Comparison of ENCODE assay signal across 19 cellular contexts in the genomic region with DNA sequence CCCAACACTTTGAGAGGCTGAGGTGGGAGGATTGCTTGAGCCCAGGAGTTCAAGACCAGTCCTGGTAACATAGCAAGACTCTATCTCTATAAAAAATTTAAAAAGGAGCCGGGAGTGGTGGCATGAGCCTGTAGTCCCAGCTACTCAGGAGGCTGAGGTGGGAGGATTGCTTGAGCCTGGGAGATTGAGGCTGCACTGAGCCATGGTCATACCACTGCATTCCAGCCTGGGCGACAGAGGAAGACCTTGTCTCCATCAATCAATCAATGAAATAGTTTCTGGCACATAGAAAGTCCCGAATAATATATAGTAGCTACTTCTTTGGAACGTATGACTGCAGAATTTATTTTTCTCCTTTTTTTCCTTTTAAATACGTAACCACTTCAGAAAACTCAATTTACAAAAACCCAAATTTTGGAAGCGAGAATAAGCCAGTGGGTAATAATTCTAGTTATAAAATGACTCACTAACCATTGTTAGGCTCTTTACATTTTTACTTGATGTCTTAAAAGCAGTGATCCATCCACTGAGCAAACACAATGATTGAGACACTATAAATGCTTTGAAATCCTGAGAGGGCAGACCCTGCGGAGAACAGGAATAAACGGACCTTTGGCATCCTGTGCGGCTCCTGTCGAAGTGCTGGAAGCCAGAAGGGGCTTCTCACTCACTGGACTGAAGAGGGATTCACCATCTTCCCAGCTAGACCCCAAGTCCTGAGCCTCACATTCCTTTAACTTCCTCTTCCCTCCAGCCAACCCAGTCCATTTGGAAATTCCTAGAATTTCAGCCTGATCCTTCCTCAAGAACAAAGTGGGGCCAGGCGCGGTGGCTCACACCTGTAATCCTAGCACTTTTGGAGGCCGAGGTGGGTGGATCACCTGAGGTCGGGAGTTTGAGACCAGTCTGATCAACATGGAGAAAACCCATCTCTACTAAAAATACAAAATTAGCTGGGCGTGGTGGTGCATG.
DNase-seq lines count a peak whose midpoint lies in the region; ATAC-seq and TF ChIP-seq lines count a peak whose summit lies in the region.
"Had no signal": no experiment of that assay in that cellular context is flagged by ENCODE, and none has a peak within 500 bp of the region (broad histone marks: within the 10 kb centered on the region; RNA-seq: fewer than 3 reads in every experiment).

No MANE protein-coding gene starts in this region.

- no peak for TF ChIP-seq CTCF in PC-9 (conservative IDR thresholded peaks at IDR 0.05)
- TF ChIP-seq CTCF in epithelial cell of proximal tubule (conservative IDR thresholded peaks at IDR 0.05; ENCODE audit: low read depth, low read length): no peak
- no peak for TF ChIP-seq CTCF in psoas muscle (IDR thresholded peaks at IDR 0.05)

- H3K4me1 ChIP-seq in PC-9 (replicated peaks; ENCODE audit: insufficient read depth) (0 out of 2 replicates have a peak, but pooled peaks cover 6% of the 10 kb centered on the region), psoas muscle (peaks cover 8% of the 10 kb centered on the region)

- intact Hi-C loops in PC-9 (cut with micrococcal nuclease; ENCODE audit: unreplicated experiment) (no loop called here), psoas muscle (cut with DNase I) (no loop called here)

- H3K9me3 Mint-ChIP-seq in activated CD4-positive, alpha-beta T cell treated with anti-CD3 and anti-CD28 coated beads, Interleukin-2, amount 10 ng/mL, durations not matched to agents 7 days and 5 days: no peaks in the 10 kb centered on the region
- H3K9me3 Mint-ChIP-seq: dendritic cell treated with granulocyte-macrophage colony-stimulating factor and Interleukin-4, amounts not matched to agents 40 ng/mL and 50 ng/mL, for 4 days had no signal

- H2AFZ ChIP-seq in PC-9: no peak overlapping the region

- H3K27me3 ChIP-seq in PC-9 (ENCODE audit: insufficient read depth, low read depth) (peaks cover 2% of the 10 kb centered on the region; the same call in 1 of the 2 replicates), psoas muscle (ENCODE audit: insufficient read depth in 3 of 3, low read length in 2 of 3) (no peaks in the 10 kb centered on the region)

- peaks cover 3% of the 10 kb centered on the region for H3K27me3 Mint-ChIP-seq in activated CD4-positive, alpha-beta T cell treated with anti-CD3 and anti-CD28 coated beads, Interleukin-2, amount 10 ng/mL, durations not matched to agents 7 days and 5 days

- H3K27ac ChIP-seq in PC-9 (peak overlapping the region; percentile 64), psoas muscle (peak overlapping the region; percentile 16)
- H3K27ac ChIP-seq: C4-2B, HL-60 had no signal

- POLR2A ChIA-PET in PC-9 (lab: Charles Lee; ENCODE audit: unreplicated experiment): interaction anchor here (0.6 kb wide), 1 partner anchor 10 kb away, joined by 6 read pairs; no protein-coding TSS in a partner anchor
- POLR2A ChIA-PET in activated CD4-positive, alpha-beta T cell treated with anti-CD3 and anti-CD28 coated beads, Interleukin-2, amount 10 ng/mL, durations not matched to agents 7 days and 5 days (lab: Charles Lee): no interaction called here

- no peaks in the 10 kb centered on the region for H3K36me3 Mint-ChIP-seq in activated CD4-positive, alpha-beta T cell treated with anti-CD3 and anti-CD28 coated beads, Interleukin-2, amount 10 ng/mL, durations not matched to agents 7 days and 5 days (ENCODE audit: low read depth)

- CTCF ChIA-PET in PC-9 (lab: Charles Lee): interaction anchor here (0.5 kb wide), 1 partner anchor 77 kb away, joined by 3 read pairs; no protein-coding TSS in a partner anchor
- CTCF ChIA-PET in activated CD4-positive, alpha-beta T cell treated with anti-CD3 and anti-CD28 coated beads, Interleukin-2, amount 10 ng/mL, durations not matched to agents 7 days and 5 days (lab: Charles Lee): interaction anchor here (0.6 to 1.3 kb wide), 2 partner anchors 9 to 21 kb away, joined by 3 to 4 read pairs; no protein-coding TSS in a partner anchor

- H3K4me3 Mint-ChIP-seq in activated CD4-positive, alpha-beta T cell treated with anti-CD3 and anti-CD28 coated beads, Interleukin-2, amount 10 ng/mL, durations not matched to agents 7 days and 5 days: no peak overlapping the region
- H3K4me3 Mint-ChIP-seq: dendritic cell treated with granulocyte-macrophage colony-stimulating factor and Interleukin-4, amounts not matched to agents 40 ng/mL and 50 ng/mL, for 4 days had no signal

- no peaks in the 10 kb centered on the region; the same call in 1 of the 2 replicates for H3F3A ChIP-seq in PC-9 (ENCODE audit: insufficient read depth, low read depth)

- no peaks in the 10 kb centered on the region for H3K9me2 ChIP-seq in PC-9 (ENCODE audit: insufficient read depth)

- no peaks in the 10 kb centered on the region for H3K79me2 ChIP-seq in PC-9 (ENCODE audit: low read depth)

- no peak overlapping the region for H3K4me2 ChIP-seq in PC-9

- H4K20me1 ChIP-seq in PC-9 (ENCODE audit: insufficient read depth): no peaks in the 10 kb centered on the region

- ATAC-seq in psoas muscle: no peak

- DNase-seq in Daoy (ENCODE audit: low read depth): peak; percentile 23
- peak in 1 of 2 experiments; percentile 70 for DNase-seq in PC-9
- DNase-seq in epithelial cell of proximal tubule (ENCODE audit: low read depth): peak; percentile 52
- DNase-seq in psoas muscle: no peak
- no peak for DNase-seq in SIG-M5 (lab: John Stamatoyannopoulos, UW)
- DNase-seq in activated CD4-positive, alpha-beta T cell treated with anti-CD3 and anti-CD28 coated beads, Interleukin-2, amount 10 ng/mL, durations not matched to agents 7 days and 5 days: no peak
- no peak for DNase-seq in NCI-H1436 treated with DMSO at 0.1 percent for 48 hours (lab: John Stamatoyannopoulos, UW)
- DNase-seq: activated CD4-positive, alpha-beta T cell treated with anti-CD3 and anti-CD28 coated beads, Interleukin-2, amount 50 U/mL, for 48 hours; activated naive CD4-positive, alpha-beta T cell treated with anti-CD3 and anti-CD28 coated beads, Interleukin-2, amount 50 U/mL, for 16 hours; DMS153; NCI-H1092 treated with DMSO at 0.1 percent for 48 hours; NCI-H2107; NCI-H526 treated with DMSO at 0.1 percent for 48 hours; stimulated activated CD4-positive, alpha-beta T cell treated with anti-CD3 and anti-CD28 coated beads, Interleukin-4, amount 100 ng/mL, for 4 hours; stimulated activated CD8-positive, alpha-beta memory T cell treated with anti-CD3 and anti-CD28 coated beads, Interleukin-4, amount 100 ng/mL, for 48 hours; SW 1271 had no signal

- H3K36me3 ChIP-seq in PC-9 (ENCODE audit: low read depth) (no peaks in the 10 kb centered on the region), psoas muscle (ENCODE audit: insufficient read depth in 1 of 2, low read depth in 1 of 2) (no peaks in the 10 kb centered on the region)

- H3K4me3 ChIP-seq in PC-9 (no peak overlapping the region), epithelial cell of proximal tubule (ENCODE audit: low read depth, low read length) (no peak overlapping the region), psoas muscle (no peak overlapping the region)

- 78 to 85% (median 82%) methylated on average over 15 of the region's 15 CpGs for WGBS in psoas muscle, 3 donors

- no peak overlapping the region for H3K27ac Mint-ChIP-seq in activated CD4-positive, alpha-beta T cell treated with anti-CD3 and anti-CD28 coated beads, Interleukin-2, amount 10 ng/mL, durations not matched to agents 7 days and 5 days
- H3K27ac Mint-ChIP-seq: dendritic cell treated with granulocyte-macrophage colony-stimulating factor and Interleukin-4, amounts not matched to agents 40 ng/mL and 50 ng/mL, for 4 days had no signal

- H3K9me3 ChIP-seq in PC-9 (ENCODE audit: insufficient read depth, low read depth) (no peaks in the 10 kb centered on the region), psoas muscle (no peaks in the 10 kb centered on the region)

- peaks cover 2% of the 10 kb centered on the region for H3K4me1 Mint-ChIP-seq in activated CD4-positive, alpha-beta T cell treated with anti-CD3 and anti-CD28 coated beads, Interleukin-2, amount 10 ng/mL, durations not matched to agents 7 days and 5 days

- BruUV-seq in PC-9 (replicated peaks; lab: Mats Ljungman, UMichigan): no TSS peak

Comparison
In these comparisons a context has a peak if more than half of its experiments do, and no peak if none do; other contexts are left out.
1. DNase-seq: peak in Daoy (single experiment) and epithelial cell of proximal tubule (single experiment); none in psoas muscle (0 of 2), SIG-M5 (single experiment), activated CD4-positive, alpha-beta T cell treated with anti-CD3 and anti-CD28 coated beads, Interleukin-2, amount 10 ng/mL, durations not matched to agents 7 days and 5 days (single experiment) and NCI-H1436 treated with DMSO at 0.1 percent for 48 hours (single experiment).